In genomic region chr14:104323551-104324175, GRCh38 we compare ENCODE assay signal across 22 cellular contexts.
"Had no signal": no experiment of that assay in that cellular context is flagged by ENCODE, and none has a peak within 500 bp of the region (broad histone marks: within the 10 kb centered on the region; RNA-seq: fewer than 3 reads in every experiment).

No MANE protein-coding gene starts in this region.

- H3K27ac ChIP-seq: dorsolateral prefrontal cortex, gastroesophageal sphincter, hepatocyte, parathyroid adenoma, right atrium auricular region, spleen, thoracic aorta, vagina had no signal

- ATAC-seq: activated CD4-positive, alpha-beta T cell treated with anti-CD3 and anti-CD28 coated beads for 36 hours; activated CD8-positive, alpha-beta T cell treated with anti-CD3 and anti-CD28 coated beads, Interleukin-2, amount 10 ng/mL, durations not matched to agents 7 days and 5 days; gastroesophageal sphincter; naive thymus-derived CD4-positive, alpha-beta T cell had no signal

- DNase-seq: activated CD4-positive, alpha-beta T cell treated with anti-CD3 and anti-CD28 coated beads for 36 hours; activated CD4-positive, CD25-positive, alpha-beta regulatory T cell; activated CD8-positive, alpha-beta T cell treated with anti-CD3 and anti-CD28 coated beads, Interleukin-2, amount 10 ng/mL, durations not matched to agents 7 days and 5 days; activated naive CD4-positive, alpha-beta T cell treated with Interleukin-2 at 50 U/mL for 16 hours; activated T-cell treated with anti-CD3 and anti-CD28 coated beads, Interleukin-2, amount 50 U/mL, for 48 hours; anterior cingulate cortex; effector memory CD4-positive, alpha-beta T cell; erythroblast; mammary epithelial cell; stimulated activated CD4-positive, alpha-beta T cell treated with anti-CD3 and anti-CD28 coated beads, Interleukin-2, amount 100 ng/mL, for 48 hours; stimulated activated naive CD4-positive, alpha-beta T cell treated with Interleukin-2 at 50 U/mL for 16 hours; T-helper 1 cell; trophoblast cell had no signal

- H3K4me3 ChIP-seq: dorsolateral prefrontal cortex, gastroesophageal sphincter, hepatocyte, right atrium auricular region, spleen, thoracic aorta, vagina had no signal
